Comparison of ENCODE assay signal across 21 cellular contexts in the genomic region with DNA sequence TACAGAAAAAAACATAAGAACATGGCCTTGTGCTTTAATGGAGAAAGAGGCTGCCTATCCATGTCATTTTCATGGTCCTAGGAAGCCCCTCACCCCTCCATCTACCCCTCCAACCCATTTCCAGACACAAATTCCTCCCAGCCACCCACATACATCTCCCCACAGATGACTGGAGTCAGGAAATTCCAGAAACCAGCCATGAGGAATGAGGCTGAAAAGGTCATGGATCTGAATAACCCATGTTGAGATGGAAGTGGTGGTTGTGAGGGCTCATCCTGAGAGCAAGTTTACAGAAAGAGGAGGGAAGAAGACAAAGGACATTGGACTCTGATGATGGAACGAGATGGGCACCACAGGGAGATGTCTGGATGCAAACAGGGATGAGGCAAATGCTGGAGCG. TPM values are rescaled to one million over a fixed set of nuclear protein-coding genes. Genes with fewer than 3 reads are reported as not detected.
DNase-seq lines count a peak whose midpoint lies in the region; ATAC-seq and TF ChIP-seq lines count a peak whose summit lies in the region.
"Had no signal": no experiment of that assay in that cellular context is flagged by ENCODE, and none has a peak within 500 bp of the region (broad histone marks: within the 10 kb centered on the region; RNA-seq: fewer than 3 reads in every experiment).

No MANE protein-coding gene starts in this region.

- no peaks in the 10 kb centered on the region for H4K20me1 ChIP-seq in OCI-LY3 (ENCODE audit: insufficient read depth, low read length)
- no peaks in the 10 kb centered on the region for H4K20me1 ChIP-seq in SK-N-SH (ENCODE audit: insufficient read depth)
- H4K20me1 ChIP-seq: BLaER1 had no signal

- peak overlapping the region; percentile 48 for H3K9ac ChIP-seq in OCI-LY3 (ENCODE audit: low read length)
- no peak overlapping the region for H3K9ac ChIP-seq in SK-N-SH
- H3K9ac ChIP-seq: BLaER1 had no signal

- DNase-seq in epithelial cell of proximal tubule (ENCODE audit: low read depth) = peak; percentile 54
- no peak for DNase-seq in memory B cell (ENCODE audit: low spot score in 2 of 2)
- DNase-seq in SK-N-SH = no peak
- no peak for DNase-seq in CD8-positive, alpha-beta T cell
- DNase-seq: 8988T; Calu3; CD4-positive, alpha-beta memory T cell; DMS79 treated with DMSO at 0.1 percent for 48 hours; HCEC 1CT; IMR-90 had no signal

- H3K36me3 ChIP-seq in OCI-LY3 (replicated peaks; ENCODE audit: low read depth, low read length) = peaks cover 61% of the 10 kb centered on the region
- H3K36me3 ChIP-seq in SK-N-SH (replicated peaks in 1 of 2; ENCODE audit: control insufficient read depth in 1 of 2, insufficient read depth in 2 of 2, low read length in 1 of 2) = no peaks in the 10 kb centered on the region
- H3K36me3 ChIP-seq in CD8-positive, alpha-beta T cell (ENCODE audit: insufficient read depth, low read length) = no peaks in the 10 kb centered on the region
- H3K36me3 ChIP-seq: BLaER1 had no signal

- peak overlapping the region; percentile 11; the same call in 1 of the 2 replicates for H3K4me2 ChIP-seq in OCI-LY3 (ENCODE audit: low read length)
- H3K4me2 ChIP-seq in SK-N-SH = no peak overlapping the region
- H3K4me2 ChIP-seq: BLaER1, GM23338 had no signal

- H3K79me2 ChIP-seq in OCI-LY3 (ENCODE audit: low read length) = no peaks in the 10 kb centered on the region
- H3K79me2 ChIP-seq in SK-N-SH (ENCODE audit: insufficient read depth) = no peaks in the 10 kb centered on the region

- H3K4me3 Mint-ChIP-seq in memory B cell = no peak overlapping the region
- H3K4me3 Mint-ChIP-seq in CD8-positive, alpha-beta T cell = no peak overlapping the region
- H3K4me3 Mint-ChIP-seq: CD14-positive monocyte; CD4-positive, alpha-beta memory T cell; GM23338 had no signal

- peaks cover 12% of the 10 kb centered on the region for H3K4me1 Mint-ChIP-seq in memory B cell
- H3K4me1 Mint-ChIP-seq in CD8-positive, alpha-beta T cell (ENCODE audit: low read depth) = no peaks in the 10 kb centered on the region
- H3K4me1 Mint-ChIP-seq: CD14-positive monocyte; CD4-positive, alpha-beta memory T cell; GM23338 had no signal

- H3K27ac Mint-ChIP-seq in memory B cell = peak overlapping the region; percentile 92
- H3K27ac Mint-ChIP-seq in CD8-positive, alpha-beta T cell = no peak overlapping the region
- H3K27ac Mint-ChIP-seq: CD14-positive monocyte, GM23338 had no signal

- H3K27ac ChIP-seq in OCI-LY3 (ENCODE audit: low read length) (peak overlapping the region; percentile 93), SK-N-SH (ENCODE audit: low read depth in 2 of 2, low read length in 1 of 2) (no peak overlapping the region)
- H3K27ac ChIP-seq in CD8-positive, alpha-beta T cell (ENCODE audit: low read depth, low read length) = no peak overlapping the region
- H3K27ac ChIP-seq: BLaER1, HL-60 had no signal

- H3K27me3 ChIP-seq in OCI-LY3 (ENCODE audit: low read depth, low read length) (no peaks in the 10 kb centered on the region), SK-N-SH (ENCODE audit: insufficient read depth) (no peaks in the 10 kb centered on the region)
- no peaks in the 10 kb centered on the region for H3K27me3 ChIP-seq in CD8-positive, alpha-beta T cell (ENCODE audit: insufficient read depth, low read length)
- H3K27me3 ChIP-seq: BLaER1 had no signal

- TF ChIP-seq CTCF in OCI-LY3 (IDR thresholded peaks at IDR 0.05; ENCODE audit: low read depth, low read length) (no peak), epithelial cell of proximal tubule (conservative IDR thresholded peaks at IDR 0.05; ENCODE audit: low read depth, low read length) (no peak), SK-N-SH (IDR thresholded peaks at IDR 0.05) (no peak)
- no peak for TF ChIP-seq CTCF in CD8-positive, alpha-beta T cell (IDR thresholded peaks at IDR 0.05)

- no peak overlapping the region for H2AFZ ChIP-seq in OCI-LY3 (ENCODE audit: low read depth, low read length)
- H2AFZ ChIP-seq in SK-N-SH (ENCODE audit: low read depth) = no peak overlapping the region
- H2AFZ ChIP-seq: GM23338 had no signal

- intact Hi-C loops in CD8-positive, alpha-beta T cell (cut with DNase I, micrococcal nuclease) = no loop called here

- H3K9me3 ChIP-seq in OCI-LY3 (ENCODE audit: insufficient read depth, low read length) (peaks cover 23% of the 10 kb centered on the region), SK-N-SH (no peaks in the 10 kb centered on the region)
- H3K9me3 ChIP-seq in CD8-positive, alpha-beta T cell (ENCODE audit: low read length) = no peaks in the 10 kb centered on the region

- peaks cover 14% of the 10 kb centered on the region for H3K9me3 Mint-ChIP-seq in memory B cell
- no peaks in the 10 kb centered on the region for H3K9me3 Mint-ChIP-seq in CD8-positive, alpha-beta T cell
- H3K9me3 Mint-ChIP-seq: CD4-positive, alpha-beta memory T cell; GM23338 had no signal

- H3K4me3 ChIP-seq in OCI-LY3 (ENCODE audit: low read length) = no peak overlapping the region
- no peak overlapping the region for H3K4me3 ChIP-seq in epithelial cell of proximal tubule (ENCODE audit: low read depth, low read length)
- H3K4me3 ChIP-seq in SK-N-SH (ENCODE audit: low read depth in 2 of 2, low read length in 1 of 2) = no peak overlapping the region
- no peak overlapping the region for H3K4me3 ChIP-seq in CD8-positive, alpha-beta T cell (ENCODE audit: low read depth, low read length)
- H3K4me3 ChIP-seq: BLaER1, GM12878, GM23338 had no signal

- H3K36me3 Mint-ChIP-seq in memory B cell = peaks cover 7% of the 10 kb centered on the region
- no peaks in the 10 kb centered on the region for H3K36me3 Mint-ChIP-seq in CD8-positive, alpha-beta T cell
- H3K36me3 Mint-ChIP-seq: CD14-positive monocyte; CD4-positive, alpha-beta memory T cell had no signal

- H3F3A ChIP-seq in SK-N-SH (replicated peaks; ENCODE audit: insufficient read depth) = no peaks in the 10 kb centered on the region

- TF ChIP-seq RAD21 in SK-N-SH (IDR thresholded peaks at IDR 0.05; ENCODE audit: low read length) = no peak

- POLR2A ChIA-PET in SK-N-SH (lab: Yijun Ruan, JAX) = no interaction called here
- POLR2A ChIA-PET in CD8-positive, alpha-beta T cell (lab: Charles Lee) = no interaction called here

- ATAC-seq in memory B cell (ENCODE audit: low read depth) (no peak), GM21737 (IDR thresholded peaks at IDR 0.05; ENCODE audit: unreplicated experiment) (no peak), GM18498 (IDR thresholded peaks at IDR 0.05; ENCODE audit: unreplicated experiment) (no peak)
- no peak for ATAC-seq in CD8-positive, alpha-beta T cell
- ATAC-seq: GM23338 had no signal

- peaks cover 55% of the 10 kb centered on the region for H3K4me1 ChIP-seq in OCI-LY3 (ENCODE audit: low read length)
- H3K4me1 ChIP-seq in SK-N-SH (ENCODE audit: control insufficient read depth in 1 of 2, insufficient read depth in 2 of 2, low read depth in 1 of 2, low read length in 1 of 2) = peaks cover 0 to 8% of the 10 kb centered on the region in 2 experiments; a peak in 1 of 4 replicates
- no peaks in the 10 kb centered on the region for H3K4me1 ChIP-seq in CD8-positive, alpha-beta T cell (ENCODE audit: insufficient read depth, low read length)
- H3K4me1 ChIP-seq: BLaER1 had no signal

- CTCF ChIA-PET in SK-N-SH (lab: Yijun Ruan, JAX) = no interaction called here
- CTCF ChIA-PET in CD8-positive, alpha-beta T cell (lab: Charles Lee) = no interaction called here

- WGBS in SK-N-SH (ENCODE audit: low lambda C conversion rate) = 11% methylated on average over 2 of the region's 2 CpGs

- no peaks in the 10 kb centered on the region for H3K9me2 ChIP-seq in SK-N-SH

- no peak for TF ChIP-seq EP300 in SK-N-SH (IDR thresholded peaks at IDR 0.05; ENCODE audit: borderline replicate concordance in 1 of 2, low read depth in 1 of 2, low read length in 1 of 2)

- H3K27me3 Mint-ChIP-seq in memory B cell = no peaks in the 10 kb centered on the region
- H3K27me3 Mint-ChIP-seq in CD8-positive, alpha-beta T cell (ENCODE audit: low read depth) = no peaks in the 10 kb centered on the region

TF ChIP-seq in SK-N-SH, 30 proteins besides CTCF, POLR2A, EP300 and RAD21:
- no peak for TF ChIP-seq FOXJ3 (CRISPR knock-in tag; IDR thresholded peaks at IDR 0.05)
- no peak for TF ChIP-seq FOXM1 (IDR thresholded peaks at IDR 0.05; ENCODE audit: low read depth)
- TF ChIP-seq NRF1 (IDR thresholded peaks at IDR 0.05; ENCODE audit: low read depth, low read length) = no peak
- TF ChIP-seq, protein P1, sequence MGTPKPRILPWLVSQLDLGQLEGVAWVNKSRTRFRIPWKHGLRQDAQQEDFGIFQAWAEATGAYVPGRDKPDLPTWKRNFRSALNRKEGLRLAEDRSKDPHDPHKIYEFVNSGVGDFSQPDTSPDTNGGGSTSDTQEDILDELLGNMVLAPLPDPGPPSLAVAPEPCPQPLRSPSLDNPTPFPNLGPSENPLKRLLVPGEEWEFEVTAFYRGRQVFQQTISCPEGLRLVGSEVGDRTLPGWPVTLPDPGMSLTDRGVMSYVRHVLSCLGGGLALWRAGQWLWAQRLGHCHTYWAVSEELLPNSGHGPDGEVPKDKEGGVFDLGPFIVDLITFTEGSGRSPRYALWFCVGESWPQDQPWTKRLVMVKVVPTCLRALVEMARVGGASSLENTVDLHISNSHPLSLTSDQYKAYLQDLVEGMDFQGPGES (IDR thresholded peaks at IDR 0.05; ENCODE audit: low read depth, low read length) = no peak

RNA-seq across cellular contexts. Expression of a gene that starts 23.9 kb away (rescaled TPM):
- total RNA-seq in epithelial cell of proximal tubule = not detected in 2 replicates
- polyA plus RNA-seq in SK-N-SH (2012; rRNA removed) = not detected in 2 replicates
- polyA plus RNA-seq in SK-N-SH (2012; cell fraction: cytosol; rRNA removed) = not detected in 2 replicates
- polyA plus RNA-seq in SK-N-SH (2012; cell fraction: nucleus; rRNA removed) = not detected in 2 replicates
- 1 to 10 TPM; 5.5 to 8.8 TPM for total RNA-seq in CD8-positive, alpha-beta T cell
- total RNA-seq: A673, Calu3, GM23338, HT1080, IMR-90 had no signal
- polyA plus RNA-seq: AG04450, CD14-positive monocyte, IMR-90 had no signal
